ENCODE assay signal across 9 cellular contexts in the genomic region with DNA sequence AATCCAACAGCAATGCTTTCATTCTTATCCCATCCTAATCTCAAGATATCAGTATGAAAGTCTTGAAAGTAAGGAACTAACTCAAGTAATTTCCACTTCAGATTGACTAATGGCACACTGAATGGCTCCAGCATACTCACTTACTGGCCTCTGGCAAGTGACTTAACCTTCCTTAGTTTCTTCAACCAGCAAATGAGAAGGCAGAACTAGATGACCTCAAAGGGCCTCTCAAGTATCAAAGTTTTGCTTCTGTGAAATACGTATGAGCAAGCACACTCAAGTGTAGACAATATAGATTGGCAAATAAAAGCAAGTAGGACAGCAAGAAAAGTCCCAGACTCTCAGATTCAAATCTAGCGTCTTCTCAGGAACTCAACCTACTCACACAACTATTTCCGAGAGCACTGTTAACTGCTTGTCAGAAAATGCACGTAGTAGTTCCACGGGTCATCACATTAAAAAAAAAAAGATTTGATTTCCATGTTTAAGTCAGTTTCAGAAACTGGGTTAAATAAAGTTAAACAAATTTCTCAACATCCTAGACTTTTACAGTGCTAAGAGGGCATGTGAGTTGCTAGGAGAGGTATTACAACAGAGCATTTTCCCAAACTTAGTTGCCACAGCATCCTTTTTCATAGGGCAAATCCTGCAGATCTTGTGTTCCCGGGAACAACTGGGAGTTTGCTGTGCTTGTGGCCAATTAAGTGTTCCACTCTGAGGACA.
DNase-seq lines count a peak whose midpoint lies in the region; ATAC-seq, FAIRE-seq and TF ChIP-seq lines count a peak whose summit lies in the region.
"Had no signal": no experiment of that assay in that cellular context is flagged by ENCODE, and none has a peak within 500 bp of the region (broad histone marks: within the 10 kb centered on the region; RNA-seq: fewer than 3 reads in every experiment).

No MANE protein-coding gene starts in this region.

- peak overlapping the region; percentile 58 for H3K4me3 Mint-ChIP-seq in activated naive CD4-positive, alpha-beta T cell treated with anti-CD3 and anti-CD28 coated beads for 36 hours
- H3K4me3 Mint-ChIP-seq in T-cell: peak overlapping the region; percentile 60 to 76 (median 61)

- H3K9me3 ChIP-seq in tibial nerve: no peaks in the 10 kb centered on the region

- H3K36me3 ChIP-seq in tibial nerve: no peaks in the 10 kb centered on the region

- TF ChIP-seq CTCF in fibroblast of villous mesenchyme (IDR thresholded peaks at IDR 0.05; ENCODE audit: insufficient read depth, low read depth, low read length) (no peak), tibial nerve (IDR thresholded peaks at IDR 0.05) (no peak)

- DNase-seq in activated naive CD4-positive, alpha-beta T cell treated with anti-CD3 and anti-CD28 coated beads for 36 hours: peak; percentile 51
- DNase-seq in activated naive CD4-positive, alpha-beta T cell (lab: John Stamatoyannopoulos, UW): no peak
- DNase-seq in T-cell (no peak), fibroblast of villous mesenchyme (ENCODE audit: low read depth) (peak; percentile 93), tibial nerve (ENCODE audit: low spot score in 2 of 2) (no peak), frontal cortex (ENCODE audit: low spot score in 2 of 2) (no peak)
- no peak for DNase-seq in effector CD8-positive, alpha-beta T cell (lab: John Stamatoyannopoulos, UW)

- ATAC-seq in T-cell (replicated peaks in 1 of 4) (peak; percentile 24 to 45 (median 31)), HG02970 (IDR thresholded peaks at IDR 0.05; ENCODE audit: low FRiP score, unreplicated experiment) (no peak)

- H3K27me3 ChIP-seq in tibial nerve: no peaks in the 10 kb centered on the region

- H3K27ac Mint-ChIP-seq in activated naive CD4-positive, alpha-beta T cell treated with anti-CD3 and anti-CD28 coated beads for 36 hours: peak overlapping the region; percentile 91
- H3K27ac Mint-ChIP-seq in T-cell: peak overlapping the region; percentile 85 to 95

- intact Hi-C loops in activated naive CD4-positive, alpha-beta T cell treated with anti-CD3 and anti-CD28 coated beads for 36 hours (cut with micrococcal nuclease): loop anchor here (1.0 to 10.0 kb wide), 4 partner anchors 177 to 1059 kb away; a partner anchor contains a TSS

- peaks cover 2% of the 10 kb centered on the region for H3K36me3 Mint-ChIP-seq in activated naive CD4-positive, alpha-beta T cell treated with anti-CD3 and anti-CD28 coated beads for 36 hours (ENCODE audit: low read depth)
- peaks cover 24% of the 10 kb centered on the region for H3K36me3 Mint-ChIP-seq in T-cell

- H3K4me3 ChIP-seq in fibroblast of villous mesenchyme (ENCODE audit: low read depth, low read length) (no peak overlapping the region), tibial nerve (no peak overlapping the region)

- no peak for TF ChIP-seq POLR2A in tibial nerve (IDR thresholded peaks at IDR 0.05)

- 60 to 68% methylated on average over 6 of the region's 6 CpGs for WGBS in tibial nerve, 2 donors

- peaks cover 88% of the 10 kb centered on the region for H3K4me1 Mint-ChIP-seq in activated naive CD4-positive, alpha-beta T cell treated with anti-CD3 and anti-CD28 coated beads for 36 hours (ENCODE audit: low read depth)
- peaks cover 92 to 96% (median 94%) of the 10 kb centered on the region in 3 donors for H3K4me1 Mint-ChIP-seq in T-cell

- no peaks in the 10 kb centered on the region for H3K27me3 Mint-ChIP-seq in activated naive CD4-positive, alpha-beta T cell treated with anti-CD3 and anti-CD28 coated beads for 36 hours (ENCODE audit: low read depth)
- H3K27me3 Mint-ChIP-seq in T-cell: no peaks in the 10 kb centered on the region

- FAIRE-seq in frontal cortex (lab: Jason Lieb, UNC): no peak
- FAIRE-seq: TTC549 had no signal

- H3K4me1 ChIP-seq in tibial nerve: peaks cover 5 to 98% (median 69%) of the 10 kb centered on the region in 4 donors

- POLR2A ChIA-PET in T-cell (lab: Charles Lee): interaction anchor here in 1 of 2 donors (0.7 kb wide), 1 partner anchor 123 kb away, joined by 9 read pairs; no protein-coding TSS in a partner anchor

- CTCF ChIA-PET in activated naive CD4-positive, alpha-beta T cell treated with anti-CD3 and anti-CD28 coated beads for 36 hours (lab: Charles Lee): interaction anchor here (0.6 to 2.1 kb wide), 4 partner anchors 16 to 96 kb away, joined by 3 to 10 read pairs (median 4); no protein-coding TSS in a partner anchor
- CTCF ChIA-PET in T-cell (lab: Charles Lee): interaction anchor here in 1 of 2 donors (0.7 to 2.4 kb wide), 4 partner anchors 28 to 114 kb away, joined by 3 to 20 read pairs (median 6); no protein-coding TSS in a partner anchor

- peak overlapping the region in 3 of 4 donors; percentile 42 to 91 (median 76) for H3K27ac ChIP-seq in tibial nerve

- H3K9me3 Mint-ChIP-seq in activated naive CD4-positive, alpha-beta T cell treated with anti-CD3 and anti-CD28 coated beads for 36 hours: no peaks in the 10 kb centered on the region
- no peaks in the 10 kb centered on the region for H3K9me3 Mint-ChIP-seq in T-cell

- TF ChIP-seq EP300 in tibial nerve (IDR thresholded peaks at IDR 0.05): peak in 1 of 2 donors; percentile 52

Comparison
In these comparisons a context has a peak if more than half of its experiments do, and no peak if none do; other contexts are left out.
1. DNase-seq: peak in activated naive CD4-positive, alpha-beta T cell treated with anti-CD3 and anti-CD28 coated beads for 36 hours (single experiment) and fibroblast of villous mesenchyme (single experiment); none in activated naive CD4-positive, alpha-beta T cell (0 of 4), T-cell (0 of 34), tibial nerve (0 of 2), frontal cortex (0 of 2) and effector CD8-positive, alpha-beta T cell (single experiment).